Comparison of ENCODE assay signal across 20 cellular contexts in genomic region chr2:98647636-98648035, GRCh38. TPM values are rescaled to one million over a fixed set of nuclear protein-coding genes. Genes with fewer than 3 reads are reported as not detected.
DNase-seq lines count a peak whose midpoint lies in the region; ATAC-seq and TF ChIP-seq lines count a peak whose summit lies in the region.
"Had no signal": no experiment of that assay in that cellular context is flagged by ENCODE, and none has a peak within 500 bp of the region (broad histone marks: within the 10 kb centered on the region; RNA-seq: fewer than 3 reads in every experiment).

No MANE protein-coding gene starts in this region.

- no peaks in the 10 kb centered on the region for H3K27me3 ChIP-seq in CD8-positive, alpha-beta memory T cell (ENCODE audit: insufficient read depth, low read length, poor library complexity, severe bottlenecking)
- H3K27me3 ChIP-seq in suprapubic skin: no peaks in the 10 kb centered on the region
- H3K27me3 ChIP-seq: colonic mucosa, esophagus muscularis mucosa had no signal

- peaks cover 40 to 75% (median 51%) of the 10 kb centered on the region in 3 donors for H3K4me1 Mint-ChIP-seq in CD8-positive, alpha-beta memory T cell
- H3K4me1 Mint-ChIP-seq in HFFc6 (ENCODE audit: low read depth) (peaks cover 10% of the 10 kb centered on the region), glutamatergic neuron (ENCODE audit: low read depth, unreplicated experiment) (peaks cover 13% of the 10 kb centered on the region)
- H3K4me1 Mint-ChIP-seq in activated T-helper 1 cell treated with anti-CD3 and anti-CD28 coated beads, Interleukin-12 subunit alpha, Interleukin-12 subunit beta, Interleukin-2, Interleukin-4 antibody, amounts not matched to agents 30 ng/mL and 10 ng/mL and 1 ng/mL, durations not matched to agents 14 hours and 24 hours and 36 hours (ENCODE audit: low read depth): peaks cover 41% of the 10 kb centered on the region

- DNase-seq in CD8-positive, alpha-beta memory T cell: no peak
- DNase-seq in HFFc6 (peak; percentile 12), T1000 (lab: John Stamatoyannopoulos, UW) (peak; percentile 3), glutamatergic neuron (no peak), SIG-M5 (lab: John Stamatoyannopoulos, UW) (no peak), suprapubic skin (ENCODE audit: low spot score in 2 of 2) (no peak)
- no peak for DNase-seq in activated T-helper 1 cell treated with anti-CD3 and anti-CD28 coated beads, Interleukin-12 subunit alpha, Interleukin-12 subunit beta, Interleukin-2, Interleukin-4 antibody, amounts not matched to agents 30 ng/mL and 10 ng/mL and 1 ng/mL, durations not matched to agents 14 hours and 24 hours and 36 hours (ENCODE audit: low spot score)
- DNase-seq: amygdala, colonic mucosa, islet precursor cell, NCI-H2029 treated with DMSO at 0.1 percent for 48 hours, NCI-H345, NCI-H774 had no signal

- TF ChIP-seq POLR2A in suprapubic skin (IDR thresholded peaks at IDR 0.05): no peak

- peak overlapping the region in 5 of 8 donors; percentile 24 to 75 (median 66) for H3K27ac Mint-ChIP-seq in CD8-positive, alpha-beta memory T cell
- H3K27ac Mint-ChIP-seq in HFFc6 (no peak overlapping the region), glutamatergic neuron (ENCODE audit: unreplicated experiment) (peak overlapping the region; percentile 78)
- no peak overlapping the region for H3K27ac Mint-ChIP-seq in activated T-helper 1 cell treated with anti-CD3 and anti-CD28 coated beads, Interleukin-12 subunit alpha, Interleukin-12 subunit beta, Interleukin-2, Interleukin-4 antibody, amounts not matched to agents 30 ng/mL and 10 ng/mL and 1 ng/mL, durations not matched to agents 14 hours and 24 hours and 36 hours
- H3K27ac Mint-ChIP-seq: CD14-positive monocyte, IgD-negative memory B cell, type B pancreatic cell, WTC11 had no signal

- H3K4me3 ChIP-seq in CD8-positive, alpha-beta memory T cell (ENCODE audit: low read length): no peak overlapping the region
- H3K4me3 ChIP-seq in suprapubic skin: no peak overlapping the region
- H3K4me3 ChIP-seq: colonic mucosa, esophagus muscularis mucosa, prostate gland had no signal

- H3K9me3 ChIP-seq in CD8-positive, alpha-beta memory T cell (ENCODE audit: low read length): no peaks in the 10 kb centered on the region
- no peaks in the 10 kb centered on the region for H3K9me3 ChIP-seq in suprapubic skin
- H3K9me3 ChIP-seq: colonic mucosa, esophagus muscularis mucosa, prostate gland had no signal

- peaks cover 39% of the 10 kb centered on the region for H3K36me3 ChIP-seq in CD8-positive, alpha-beta memory T cell (ENCODE audit: insufficient read depth, low read length)
- H3K36me3 ChIP-seq in suprapubic skin: peaks cover 11% of the 10 kb centered on the region
- H3K36me3 ChIP-seq: colonic mucosa, prostate gland had no signal

- TF ChIP-seq EP300 in suprapubic skin (IDR thresholded peaks at IDR 0.05): no peak

- H3K9me3 Mint-ChIP-seq in CD8-positive, alpha-beta memory T cell: peaks cover 9 to 15% (median 10%) of the 10 kb centered on the region in 5 donors
- H3K9me3 Mint-ChIP-seq in HFFc6 (no peaks in the 10 kb centered on the region), glutamatergic neuron (ENCODE audit: unreplicated experiment) (peaks cover 5% of the 10 kb centered on the region)
- H3K9me3 Mint-ChIP-seq in activated T-helper 1 cell treated with anti-CD3 and anti-CD28 coated beads, Interleukin-12 subunit alpha, Interleukin-12 subunit beta, Interleukin-2, Interleukin-4 antibody, amounts not matched to agents 30 ng/mL and 10 ng/mL and 1 ng/mL, durations not matched to agents 14 hours and 24 hours and 36 hours: peaks cover 18% of the 10 kb centered on the region
- H3K9me3 Mint-ChIP-seq: type B pancreatic cell, WTC11 had no signal

- TF ChIP-seq CTCF in HFFc6 (IDR thresholded peaks at IDR 0.05) (no peak), glutamatergic neuron (IDR thresholded peaks at IDR 0.05; ENCODE audit: partially characterized antibody, unreplicated experiment) (no peak), suprapubic skin (IDR thresholded peaks at IDR 0.05) (no peak)

- H3K27me3 Mint-ChIP-seq in CD8-positive, alpha-beta memory T cell: no peaks in the 10 kb centered on the region
- H3K27me3 Mint-ChIP-seq in HFFc6 (ENCODE audit: insufficient read depth) (peaks cover 9% of the 10 kb centered on the region), glutamatergic neuron (ENCODE audit: unreplicated experiment) (no peaks in the 10 kb centered on the region)
- no peaks in the 10 kb centered on the region for H3K27me3 Mint-ChIP-seq in activated T-helper 1 cell treated with anti-CD3 and anti-CD28 coated beads, Interleukin-12 subunit alpha, Interleukin-12 subunit beta, Interleukin-2, Interleukin-4 antibody, amounts not matched to agents 30 ng/mL and 10 ng/mL and 1 ng/mL, durations not matched to agents 14 hours and 24 hours and 36 hours (ENCODE audit: insufficient read depth)
- H3K27me3 Mint-ChIP-seq: IgD-negative memory B cell, type B pancreatic cell had no signal

- H3K4me3 Mint-ChIP-seq in CD8-positive, alpha-beta memory T cell: no peak overlapping the region
- H3K4me3 Mint-ChIP-seq in HFFc6 (no peak overlapping the region), glutamatergic neuron (ENCODE audit: unreplicated experiment) (no peak overlapping the region)
- H3K4me3 Mint-ChIP-seq in activated T-helper 1 cell treated with anti-CD3 and anti-CD28 coated beads, Interleukin-12 subunit alpha, Interleukin-12 subunit beta, Interleukin-2, Interleukin-4 antibody, amounts not matched to agents 30 ng/mL and 10 ng/mL and 1 ng/mL, durations not matched to agents 14 hours and 24 hours and 36 hours: no peak overlapping the region
- H3K4me3 Mint-ChIP-seq: CD14-positive monocyte, IgD-negative memory B cell, type B pancreatic cell, WTC11 had no signal

- no peak for ATAC-seq in HG03520 (IDR thresholded peaks at IDR 0.05; ENCODE audit: unreplicated experiment)
- ATAC-seq: WTC11 had no signal

- WGBS in suprapubic skin: 74% methylated on average over 5 of the region's 5 CpGs

- POLR2A ChIA-PET in CD8-positive, alpha-beta memory T cell (lab: Charles Lee): interaction anchor here (1.0 kb wide), 1 partner anchor 9 kb away, joined by 3 read pairs; no protein-coding TSS in a partner anchor

- no peak overlapping the region for H3K27ac ChIP-seq in CD8-positive, alpha-beta memory T cell (ENCODE audit: low read depth, low read length)
- H3K27ac ChIP-seq in suprapubic skin: no peak overlapping the region
- H3K27ac ChIP-seq: colonic mucosa, esophagus muscularis mucosa, prostate gland had no signal

- H3K4me1 ChIP-seq in CD8-positive, alpha-beta memory T cell (ENCODE audit: insufficient read depth, low read length): peaks cover 29% of the 10 kb centered on the region
- no peaks in the 10 kb centered on the region for H3K4me1 ChIP-seq in suprapubic skin
- H3K4me1 ChIP-seq: colonic mucosa, esophagus muscularis mucosa, prostate gland had no signal

- intact Hi-C loops in activated T-helper 1 cell treated with anti-CD3 and anti-CD28 coated beads, Interleukin-12 subunit alpha, Interleukin-12 subunit beta, Interleukin-2, Interleukin-4 antibody, amounts not matched to agents 30 ng/mL and 10 ng/mL and 1 ng/mL, durations not matched to agents 14 hours and 24 hours and 36 hours (cut with micrococcal nuclease): loop anchor here (2.0 kb wide), 2 partner anchors 113 to 531 kb away; no protein-coding TSS in a partner anchor

- CTCF ChIA-PET in CD8-positive, alpha-beta memory T cell (lab: Charles Lee): interaction anchor here (1.2 to 2.2 kb wide), 2 partner anchors 82 to 83 kb away, joined by 3 to 30 read pairs; partner anchors contain the start of gene MGAT4A

- H3K36me3 Mint-ChIP-seq in CD8-positive, alpha-beta memory T cell: peaks cover 25 to 89% (median 27%) of the 10 kb centered on the region in 3 donors
- H3K36me3 Mint-ChIP-seq in HFFc6 (ENCODE audit: low read depth): no peaks in the 10 kb centered on the region
- H3K36me3 Mint-ChIP-seq in glutamatergic neuron (ENCODE audit: unreplicated experiment): peaks cover 13% of the 10 kb centered on the region
- H3K36me3 Mint-ChIP-seq in activated T-helper 1 cell treated with anti-CD3 and anti-CD28 coated beads, Interleukin-12 subunit alpha, Interleukin-12 subunit beta, Interleukin-2, Interleukin-4 antibody, amounts not matched to agents 30 ng/mL and 10 ng/mL and 1 ng/mL, durations not matched to agents 14 hours and 24 hours and 36 hours (ENCODE audit: low read depth): peaks cover 43% of the 10 kb centered on the region
- H3K36me3 Mint-ChIP-seq: WTC11 had no signal

RNA-seq across cellular contexts. Expression of gene UNC50, which starts 39.2 kb away (rescaled TPM):
- total RNA-seq in CD8-positive, alpha-beta memory T cell: 10 to 100 TPM; 41.8 to 42.4 TPM
- 53.1 TPM for polyA plus RNA-seq in CD8-positive, alpha-beta memory T cell
- total RNA-seq in HFFc6 (2021; fragmentation: NEBNext Ultra II Directional; extraction: Animal tissue kit (Norgen Biotek cat#: 25700)): 10 to 100 TPM; 38.3 to 43.2 (median 41.6) TPM
- total RNA-seq in glutamatergic neuron (ENCODE audit: unreplicated experiment) (43.0 TPM), suprapubic skin (10 to 100 TPM; 34.0 to 45.4 (median 40.4) TPM)
- total RNA-seq in activated T-helper 1 cell treated with anti-CD3 and anti-CD28 coated beads, Interleukin-12 subunit alpha, Interleukin-12 subunit beta, Interleukin-2, Interleukin-4 antibody, amounts not matched to agents 30 ng/mL and 10 ng/mL and 1 ng/mL, durations not matched to agents 14 hours and 24 hours and 36 hours: 41.4 and 43.0 TPM in 2 replicates

RNA-seq across cellular contexts. Expression of gene COA5, which starts 39.3 kb away (rescaled TPM):
- 10 to 100 TPM; 26.7 to 29.2 TPM for total RNA-seq in CD8-positive, alpha-beta memory T cell
- 31.2 TPM for polyA plus RNA-seq in CD8-positive, alpha-beta memory T cell
- 10 to 100 TPM; 12.5 to 16.9 (median 15.7) TPM for total RNA-seq in HFFc6 (2021; fragmentation: NEBNext Ultra II Directional; extraction: Animal tissue kit (Norgen Biotek cat#: 25700))
- total RNA-seq in glutamatergic neuron (ENCODE audit: unreplicated experiment): 29.6 TPM
- 10 to 100 TPM; 22.9 to 42.7 (median 30.3) TPM for total RNA-seq in suprapubic skin
- 20.3 and 21.2 TPM in 2 replicates for total RNA-seq in activated T-helper 1 cell treated with anti-CD3 and anti-CD28 coated beads, Interleukin-12 subunit alpha, Interleukin-12 subunit beta, Interleukin-2, Interleukin-4 antibody, amounts not matched to agents 30 ng/mL and 10 ng/mL and 1 ng/mL, durations not matched to agents 14 hours and 24 hours and 36 hours

Comparison
In these comparisons a context has a peak if more than half of its experiments do, and no peak if none do; other contexts are left out.
1. DNase-seq: peak in HFFc6 (single experiment) and T1000 (single experiment); none in CD8-positive, alpha-beta memory T cell (0 of 5), glutamatergic neuron (single experiment), SIG-M5 (single experiment), suprapubic skin (0 of 2) and activated T-helper 1 cell treated with anti-CD3 and anti-CD28 coated beads, Interleukin-12 subunit alpha, Interleukin-12 subunit beta, Interleukin-2, Interleukin-4 antibody, amounts not matched to agents 30 ng/mL and 10 ng/mL and 1 ng/mL, durations not matched to agents 14 hours and 24 hours and 36 hours (single experiment).
2. H3K27ac Mint-ChIP-seq: peak in CD8-positive, alpha-beta memory T cell (5 of 8) and glutamatergic neuron (single experiment); none in HFFc6 (single experiment) and activated T-helper 1 cell treated with anti-CD3 and anti-CD28 coated beads, Interleukin-12 subunit alpha, Interleukin-12 subunit beta, Interleukin-2, Interleukin-4 antibody, amounts not matched to agents 30 ng/mL and 10 ng/mL and 1 ng/mL, durations not matched to agents 14 hours and 24 hours and 36 hours (single experiment).